In genomic region chr14:64506751-64507150, GRCh38 we compare ENCODE assay signal across 8 cellular contexts. TPM values are rescaled to one million over a fixed set of nuclear protein-coding genes. Genes with fewer than 3 reads are reported as not detected.
DNase-seq lines count a peak whose midpoint lies in the region; ATAC-seq and TF ChIP-seq lines count a peak whose summit lies in the region.

No MANE protein-coding gene starts in this region.

- H3K4me1 ChIP-seq in iPS-18a (ENCODE audit: control insufficient read depth, low read depth, low read length) (peaks cover 22% of the 10 kb centered on the region), thoracic aorta (ENCODE audit: control insufficient read depth in 1 of 2, low read depth in 2 of 2) (peaks cover 48 to 58% of the 10 kb centered on the region in 2 donors)

- intact Hi-C loops in activated CD8-positive, alpha-beta T cell treated with anti-CD3 and anti-CD28 coated beads for 36 hours (cut with micrococcal nuclease), result loop anchor here (5.0 kb wide), 1 partner anchor 36 kb away; the partner anchor contains the start of gene HSPA2

- no peak for DNase-seq in activated T-cell treated with anti-CD3 and anti-CD28 coated beads, Interleukin-2, amount 50 U/mL, for 24 hours
- no peak for DNase-seq in activated T-cell treated with anti-CD3 and anti-CD28 coated beads for 4 hours
- DNase-seq in activated CD8-positive, alpha-beta T cell treated with anti-CD3 and anti-CD28 coated beads for 36 hours, result no peak
- DNase-seq in thoracic aorta (ENCODE audit: low spot score), result no peak
- no peak for DNase-seq in NCI-H1930 (lab: John Stamatoyannopoulos, UW)
- no peak for DNase-seq in ureter (ENCODE audit: low spot score)
- no peak for DNase-seq in NCI-H2029 (lab: John Stamatoyannopoulos, UW)

- H3K27me3 ChIP-seq in iPS-18a (ENCODE audit: control insufficient read depth, insufficient read depth, low read length) (no peaks in the 10 kb centered on the region), thoracic aorta (replicated peaks; ENCODE audit: insufficient read depth) (no peaks in the 10 kb centered on the region)

- peaks cover 53% of the 10 kb centered on the region for H3K36me3 Mint-ChIP-seq in activated T-cell treated with anti-CD3 and anti-CD28 coated beads, Interleukin-2, amount 50 U/mL, for 24 hours (ENCODE audit: low read depth)
- H3K36me3 Mint-ChIP-seq in activated CD8-positive, alpha-beta T cell treated with anti-CD3 and anti-CD28 coated beads for 36 hours (ENCODE audit: low read depth), result peaks cover 52% of the 10 kb centered on the region

- peak overlapping the region; percentile 3 for H3K4me3 ChIP-seq in iPS-18a (ENCODE audit: low read length)
- peak overlapping the region; percentile 98 for H3K4me3 ChIP-seq in thoracic aorta

- H3K9me3 ChIP-seq in iPS-18a (ENCODE audit: control insufficient read depth, low read depth, low read length) (no peaks in the 10 kb centered on the region), thoracic aorta (no peaks in the 10 kb centered on the region)

- peaks cover 69% of the 10 kb centered on the region for H3K4me1 Mint-ChIP-seq in activated T-cell treated with anti-CD3 and anti-CD28 coated beads, Interleukin-2, amount 50 U/mL, for 24 hours (ENCODE audit: low read depth)
- peaks cover 40% of the 10 kb centered on the region for H3K4me1 Mint-ChIP-seq in activated CD8-positive, alpha-beta T cell treated with anti-CD3 and anti-CD28 coated beads for 36 hours (ENCODE audit: low read depth)

- H3K27ac ChIP-seq in iPS-18a (ENCODE audit: low read length), result no peak overlapping the region
- peak overlapping the region in 1 of 2 donors; percentile 100 for H3K27ac ChIP-seq in thoracic aorta

- no peak overlapping the region for H3K9ac ChIP-seq in iPS-18a (ENCODE audit: low read length)

- H3K4me3 Mint-ChIP-seq in activated T-cell treated with anti-CD3 and anti-CD28 coated beads, Interleukin-2, amount 50 U/mL, for 24 hours, result peak overlapping the region; percentile 98
- peak overlapping the region; percentile 79 for H3K4me3 Mint-ChIP-seq in activated CD8-positive, alpha-beta T cell treated with anti-CD3 and anti-CD28 coated beads for 36 hours

- peak overlapping the region; percentile 96 for H3K27ac Mint-ChIP-seq in activated T-cell treated with anti-CD3 and anti-CD28 coated beads, Interleukin-2, amount 50 U/mL, for 24 hours
- H3K27ac Mint-ChIP-seq in activated CD8-positive, alpha-beta T cell treated with anti-CD3 and anti-CD28 coated beads for 36 hours, result peak overlapping the region; percentile 93

- no peaks in the 10 kb centered on the region for H3K27me3 Mint-ChIP-seq in activated T-cell treated with anti-CD3 and anti-CD28 coated beads, Interleukin-2, amount 50 U/mL, for 24 hours
- no peaks in the 10 kb centered on the region for H3K27me3 Mint-ChIP-seq in activated CD8-positive, alpha-beta T cell treated with anti-CD3 and anti-CD28 coated beads for 36 hours

- no peak for TF ChIP-seq CTCF in activated CD8-positive, alpha-beta T cell treated with anti-CD3 and anti-CD28 coated beads for 36 hours (IDR thresholded peaks at IDR 0.05)
- no peak for TF ChIP-seq CTCF in thoracic aorta (IDR thresholded peaks at IDR 0.05)

- POLR2A ChIA-PET in activated CD8-positive, alpha-beta T cell treated with anti-CD3 and anti-CD28 coated beads for 36 hours (lab: Charles Lee), result interaction anchor here (0.8 to 0.9 kb wide), 2 partner anchors 120 to 399 kb away, joined by 3 to 4 read pairs; no protein-coding TSS in a partner anchor

- CTCF ChIA-PET in activated CD8-positive, alpha-beta T cell treated with anti-CD3 and anti-CD28 coated beads for 36 hours (lab: Charles Lee), result no interaction called here

- no peaks in the 10 kb centered on the region for H3K9me3 Mint-ChIP-seq in activated T-cell treated with anti-CD3 and anti-CD28 coated beads, Interleukin-2, amount 50 U/mL, for 24 hours
- no peaks in the 10 kb centered on the region for H3K9me3 Mint-ChIP-seq in activated CD8-positive, alpha-beta T cell treated with anti-CD3 and anti-CD28 coated beads for 36 hours

- H3K36me3 ChIP-seq in iPS-18a (ENCODE audit: control insufficient read depth, low read depth, low read length), result no peaks in the 10 kb centered on the region
- H3K36me3 ChIP-seq in thoracic aorta, result no peaks in the 10 kb centered on the region

- no peak for ATAC-seq in activated CD8-positive, alpha-beta T cell treated with anti-CD3 and anti-CD28 coated beads for 36 hours
- ATAC-seq in thoracic aorta (ENCODE audit: insufficient number of reproducible peaks, low FRiP score, low read depth), result no peak

RNA-seq across cellular contexts. Expression of gene ZBTB1, which starts 2.2 kb away (rescaled TPM):
- total RNA-seq in activated CD8-positive, alpha-beta T cell treated with anti-CD3 and anti-CD28 coated beads for 36 hours, result 10 to 100 TPM; 64.7 to 67.8 TPM
- 10 to 100 TPM; 37.9 to 43.3 TPM for total RNA-seq in thoracic aorta
- 51.1 TPM for total RNA-seq in ureter

RNA-seq across cellular contexts. Expression of gene ZBTB25, which starts 3.1 kb away (rescaled TPM):
- total RNA-seq in activated CD8-positive, alpha-beta T cell treated with anti-CD3 and anti-CD28 coated beads for 36 hours, result 10 to 100 TPM; 58.6 to 58.8 TPM
- total RNA-seq in thoracic aorta (10 to 100 TPM; 13.5 to 16.9 TPM), ureter (23.8 TPM)

RNA-seq across cellular contexts. Expression of gene HSPA2, which starts 33.8 kb away (rescaled TPM):
- total RNA-seq in activated CD8-positive, alpha-beta T cell treated with anti-CD3 and anti-CD28 coated beads for 36 hours, result 1 to 10 TPM; 2.9 to 3.6 TPM
- 10 to 100 TPM; 28.5 to 33.7 TPM for total RNA-seq in thoracic aorta
- total RNA-seq in ureter, result 36.7 TPM

RNA-seq across cellular contexts. Expression of gene AKAP5, which starts 41.5 kb away (rescaled TPM):
- 1 to 10 TPM; 1.3 to 1.6 TPM for total RNA-seq in activated CD8-positive, alpha-beta T cell treated with anti-CD3 and anti-CD28 coated beads for 36 hours
- total RNA-seq in thoracic aorta (1 to 10 TPM; 2.8 to 4.3 TPM), ureter (0.96 TPM)

RNA-seq across cellular contexts. Expression of gene PPP1R36, which starts 43.0 kb away (rescaled TPM):
- total RNA-seq in activated CD8-positive, alpha-beta T cell treated with anti-CD3 and anti-CD28 coated beads for 36 hours, result under 1 TPM in 1 of 2 experiments, not detected in 1; 0.29 TPM
- total RNA-seq in thoracic aorta (not detected), ureter (4.6 TPM)
